15 cellular contexts compared by ENCODE assay signal in the genomic region with DNA sequence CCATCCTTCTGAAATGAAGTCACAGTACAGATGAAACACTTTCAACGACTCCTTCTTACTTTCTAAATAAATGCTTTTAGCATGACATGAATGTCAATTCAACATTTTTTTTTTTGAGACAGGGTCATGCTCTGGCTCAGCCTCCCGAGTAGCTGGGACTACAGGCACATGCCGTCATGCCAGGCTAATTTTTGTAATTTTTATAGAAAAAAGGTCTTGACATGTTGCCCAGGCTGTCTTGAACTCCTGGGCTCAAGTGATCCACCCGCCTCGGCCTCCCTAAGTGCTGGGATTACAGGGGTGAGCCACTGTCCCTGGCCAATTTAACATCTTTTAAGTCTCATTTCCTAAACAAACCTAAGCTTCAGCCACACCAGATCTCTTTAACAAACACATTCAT. TPM values are rescaled to one million over a fixed set of nuclear protein-coding genes. Genes with fewer than 3 reads are reported as not detected.
"Had no signal": no experiment of that assay in that cellular context is flagged by ENCODE, and none has a peak within 500 bp of the region (broad histone marks: within the 10 kb centered on the region; RNA-seq: fewer than 3 reads in every experiment).

No MANE protein-coding gene starts in this region.

- H3K27me3 ChIP-seq: right atrium auricular region, upper lobe of left lung had no signal

- ATAC-seq: activated CD4-positive, CD25-positive, alpha-beta regulatory T cell treated with anti-CD3 and anti-CD28 coated beads, Interleukin-2, amount 50 U/mL, for 24 hours; stimulated activated naive B cell treated with anti-CD40 and anti-IgM and Interleukin-4, amounts not matched to agents 10 μg/mL and 1 μg/mL and 100 μg/mL, for 72 hours had no signal

- DNase-seq: activated CD4-positive, alpha-beta T cell treated with anti-CD3 and anti-CD28 coated beads, Interleukin-2, amount 50 U/mL, for 48 hours; activated T-cell treated with anti-CD3 and anti-CD28 coated beads, Interleukin-2, amount 50 U/mL, for 48 hours; cortex of kidney; effector memory CD4-positive, alpha-beta T cell; erythroblast; stimulated activated CD4-positive, alpha-beta T cell treated with anti-CD3 and anti-CD28 coated beads, Interleukin-1b, Interleukin-23, amount 100 ng/mL, for 48 hours; stimulated activated naive B cell treated with anti-CD40 and anti-IgM and Interleukin-4, amounts not matched to agents 10 μg/mL and 1 μg/mL and 100 μg/mL, for 72 hours; upper lobe of left lung had no signal

- H3K4me3 ChIP-seq: right atrium auricular region, upper lobe of left lung had no signal

- H3K36me3 ChIP-seq: right atrium auricular region, upper lobe of left lung had no signal

- H3K9me3 ChIP-seq: right atrium auricular region, upper lobe of left lung had no signal

- H3K27ac ChIP-seq: right atrium auricular region, upper lobe of left lung had no signal

- H3K27ac Mint-ChIP-seq: stimulated activated naive B cell treated with anti-CD40 and anti-IgM and Interleukin-4, amounts not matched to agents 10 μg/mL and 1 μg/mL and 100 μg/mL, for 72 hours had no signal

- H3K4me3 Mint-ChIP-seq: stimulated activated naive B cell treated with anti-CD40 and anti-IgM and Interleukin-4, amounts not matched to agents 10 μg/mL and 1 μg/mL and 100 μg/mL, for 72 hours had no signal

RNA-seq across cellular contexts. Expression of a gene that starts 28.4 kb away (rescaled TPM):
- total RNA-seq: cardiac septum, lower leg skin, mesenteric fat pad, myocyte, posterior vena cava, right atrium auricular region, upper lobe of left lung had no signal

RNA-seq across cellular contexts. Expression of a gene that starts 50.9 kb away (rescaled TPM):
- total RNA-seq: myocyte had no signal
